ENCODE assay signal across 15 cellular contexts in the genomic region with DNA sequence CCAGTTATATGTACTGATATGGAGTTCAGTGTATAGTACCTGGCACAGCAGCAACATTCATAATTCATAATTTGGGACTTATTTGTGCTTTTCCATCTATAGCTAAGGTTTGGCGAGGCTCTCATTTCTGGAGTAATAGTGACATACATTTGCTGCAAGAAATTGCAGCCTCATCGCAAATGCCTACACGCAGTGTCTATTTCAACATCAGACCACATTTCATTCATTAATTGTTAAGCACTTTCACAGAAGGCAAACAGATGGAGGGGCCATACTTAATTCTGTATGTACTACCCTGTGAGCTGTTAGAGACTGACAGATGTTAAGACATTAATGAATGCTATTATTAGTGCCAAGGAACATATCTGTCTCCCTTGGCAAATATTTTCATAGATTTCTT.
DNase-seq lines count a peak whose midpoint lies in the region; ATAC-seq and TF ChIP-seq lines count a peak whose summit lies in the region.
"Had no signal": no experiment of that assay in that cellular context is flagged by ENCODE, and none has a peak within 500 bp of the region (broad histone marks: within the 10 kb centered on the region; RNA-seq: fewer than 3 reads in every experiment).

No MANE protein-coding gene starts in this region.

- intact Hi-C loops in body of pancreas (cut with DNase I), result no loop called here

- H3K27ac ChIP-seq in caudate nucleus (ENCODE audit: low read depth, low read length) (no peak overlapping the region), body of pancreas (no peak overlapping the region)
- H3K27ac ChIP-seq: BLaER1 had no signal

- peaks cover 0 to 8% of the 10 kb centered on the region in 2 donors for H3K27me3 ChIP-seq in body of pancreas

- no peak for TF ChIP-seq CTCF in AG10803 (conservative IDR thresholded peaks at IDR 0.05; ENCODE audit: low read length)
- TF ChIP-seq CTCF in NB4 (IDR thresholded peaks at IDR 0.05; ENCODE audit: low read depth, low read length), result no peak
- TF ChIP-seq CTCF in body of pancreas (IDR thresholded peaks at IDR 0.05), result no peak

- TF ChIP-seq POLR2A in NB4 (IDR thresholded peaks at IDR 0.05; ENCODE audit: extremely low read depth, insufficient read length) (no peak), body of pancreas (IDR thresholded peaks at IDR 0.05) (no peak)

- H3K4me3 ChIP-seq in AG10803 (ENCODE audit: low read length) (no peak overlapping the region), NB4 (ENCODE audit: low read depth, low read length) (no peak overlapping the region), body of pancreas (no peak overlapping the region)
- H3K4me3 ChIP-seq: BLaER1 had no signal

- H3K4me1 ChIP-seq in body of pancreas, result peaks cover 9% of the 10 kb centered on the region

- H3K9me3 ChIP-seq in body of pancreas, result no peaks in the 10 kb centered on the region

- no peaks in the 10 kb centered on the region for H3K36me3 ChIP-seq in body of pancreas (replicated peaks in 1 of 2; ENCODE audit: insufficient read depth in 1 of 2, low read depth in 2 of 2)
- H3K36me3 ChIP-seq: BLaER1 had no signal

- ATAC-seq in HG03135 (IDR thresholded peaks at IDR 0.05; ENCODE audit: unreplicated experiment), result no peak
- ATAC-seq in body of pancreas, result no peak
- ATAC-seq: Panc1, SK-N-SH treated with all-trans-retinoic acid at 6 μM for 48 hours had no signal

- peak; percentile 44 for DNase-seq in AG10803 (ENCODE audit: low read depth)
- DNase-seq in NB4 (ENCODE audit: low read depth), result peak; percentile 56
- peak; percentile 66 for DNase-seq in NCI-H69 (lab: John Stamatoyannopoulos, UW)
- peak; percentile 12 for DNase-seq in fibroblast of gingiva (ENCODE audit: low read depth)
- DNase-seq in caudate nucleus (lab: John Stamatoyannopoulos, UW), result no peak
- no peak for DNase-seq in body of pancreas
- DNase-seq: DMS153, HCEC 1CT, NCI-H1092, NCI-H526 treated with DMSO at 0.1 percent for 48 hours, Right ventricle myocardium superior had no signal

- 83 to 86% methylated on average over 3 of the region's 3 CpGs for WGBS in body of pancreas, 2 donors

Comparison
In these comparisons a context has a peak if more than half of its experiments do, and no peak if none do; other contexts are left out.
1. DNase-seq: peak in AG10803 (single experiment), NB4 (single experiment), NCI-H69 (single experiment) and fibroblast of gingiva (single experiment); none in caudate nucleus (0 of 61) and body of pancreas (0 of 4).